18 cellular contexts compared by ENCODE assay signal in the genomic region with DNA sequence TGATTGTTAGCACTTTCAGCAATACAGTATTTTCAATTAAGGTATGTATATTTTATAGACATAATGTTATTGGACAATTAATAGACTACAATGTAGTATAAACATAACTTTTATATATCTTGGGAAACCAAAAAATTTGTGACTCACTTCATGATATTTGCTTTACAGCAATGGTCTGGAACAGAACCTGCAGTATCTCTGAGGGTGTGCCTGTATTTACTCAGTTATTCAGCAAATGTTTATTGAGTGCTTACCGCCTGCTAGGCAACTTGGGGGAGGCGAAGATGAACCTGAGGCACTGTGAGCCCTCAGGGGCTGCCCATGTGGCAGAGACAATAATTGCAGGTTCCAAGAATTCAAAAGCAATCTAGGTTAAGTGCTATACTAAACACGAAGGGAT.
DNase-seq lines count a peak whose midpoint lies in the region; ATAC-seq, FAIRE-seq and TF ChIP-seq lines count a peak whose summit lies in the region.
"Had no signal": no experiment of that assay in that cellular context is flagged by ENCODE, and none has a peak within 500 bp of the region (broad histone marks: within the 10 kb centered on the region; RNA-seq: fewer than 3 reads in every experiment).

No MANE protein-coding gene starts in this region.

- no peak for ATAC-seq in Right ventricle myocardium superior (ENCODE audit: poor library complexity)
- peak; percentile 52 for ATAC-seq in upper lobe of right lung
- ATAC-seq in GM21390 (IDR thresholded peaks at IDR 0.05; ENCODE audit: unreplicated experiment) = no peak
- ATAC-seq: SK-N-SH treated with all-trans-retinoic acid at 6 μM for 48 hours had no signal

- H3K4me1 Mint-ChIP-seq in activated naive CD4-positive, alpha-beta T cell treated with anti-CD3 and anti-CD28 coated beads, Interleukin-2, amount 10 ng/mL, durations not matched to agents 7 days and 5 days = no peaks in the 10 kb centered on the region

- H3K27me3 Mint-ChIP-seq in activated naive CD4-positive, alpha-beta T cell treated with anti-CD3 and anti-CD28 coated beads, Interleukin-2, amount 10 ng/mL, durations not matched to agents 7 days and 5 days = no peaks in the 10 kb centered on the region

- H3K27me3 ChIP-seq in left ventricle myocardium inferior (ENCODE audit: low read depth) (no peaks in the 10 kb centered on the region), iPS-20b (ENCODE audit: insufficient read depth, low read length) (no peaks in the 10 kb centered on the region), upper lobe of right lung (no peaks in the 10 kb centered on the region)
- H3K27me3 ChIP-seq: breast epithelium had no signal

- no peak overlapping the region for H3K27ac Mint-ChIP-seq in activated naive CD4-positive, alpha-beta T cell treated with anti-CD3 and anti-CD28 coated beads, Interleukin-2, amount 10 ng/mL, durations not matched to agents 7 days and 5 days

- peaks cover 8% of the 10 kb centered on the region for H3K9me3 ChIP-seq in left ventricle myocardium inferior (replicated peaks)
- peaks cover 4% of the 10 kb centered on the region; the same call in 1 of the 2 replicates for H3K9me3 ChIP-seq in iPS-20b (ENCODE audit: insufficient read depth, low read depth, low read length)
- no peaks in the 10 kb centered on the region for H3K9me3 ChIP-seq in upper lobe of right lung

- H3K27ac ChIP-seq in left ventricle myocardium inferior (replicated peaks) = no peak overlapping the region
- H3K27ac ChIP-seq in iPS-20b (ENCODE audit: low read length) = no peak overlapping the region
- peak overlapping the region; percentile 47 for H3K27ac ChIP-seq in upper lobe of right lung
- H3K27ac ChIP-seq: KMS-11 had no signal

- H3K36me3 Mint-ChIP-seq in activated naive CD4-positive, alpha-beta T cell treated with anti-CD3 and anti-CD28 coated beads, Interleukin-2, amount 10 ng/mL, durations not matched to agents 7 days and 5 days = no peaks in the 10 kb centered on the region

- peaks cover 22% of the 10 kb centered on the region for H3K9me3 Mint-ChIP-seq in activated naive CD4-positive, alpha-beta T cell treated with anti-CD3 and anti-CD28 coated beads, Interleukin-2, amount 10 ng/mL, durations not matched to agents 7 days and 5 days

- no peak for DNase-seq in left ventricle myocardium inferior
- DNase-seq in Right ventricle myocardium superior = no peak
- peak; percentile 29 for DNase-seq in RCC 7860 (ENCODE audit: low spot score)
- no peak for DNase-seq in upper lobe of right lung
- no peak for DNase-seq in activated naive CD4-positive, alpha-beta T cell treated with anti-CD3 and anti-CD28 coated beads, Interleukin-2, amount 10 ng/mL, durations not matched to agents 7 days and 5 days
- no peak for DNase-seq in T-helper 9 cell
- DNase-seq: ACHN; activated naive CD4-positive, alpha-beta T cell treated with Interleukin-2 at 50 U/mL for 16 hours; Calu3; GDM1; NCI-H1930; stimulated activated CD4-positive, alpha-beta T cell treated with anti-CD3 and anti-CD28 coated beads, Interleukin-2, amount 100 ng/mL, for 48 hours; stimulated activated CD8-positive, alpha-beta memory T cell treated with anti-CD3 and anti-CD28 coated beads, Interleukin-4, amount 100 ng/mL, for 48 hours had no signal

- no peak for TF ChIP-seq CTCF in left ventricle myocardium inferior (IDR thresholded peaks at IDR 0.05; ENCODE audit: borderline replicate concordance)
- no peak for TF ChIP-seq CTCF in upper lobe of right lung (IDR thresholded peaks at IDR 0.05)

- no peaks in the 10 kb centered on the region for H3K4me1 ChIP-seq in left ventricle myocardium inferior
- peaks cover 42% of the 10 kb centered on the region for H3K4me1 ChIP-seq in iPS-20b (ENCODE audit: insufficient read depth, low read length)
- no peaks in the 10 kb centered on the region for H3K4me1 ChIP-seq in upper lobe of right lung
- H3K4me1 ChIP-seq: breast epithelium had no signal

- H3K4me3 ChIP-seq in left ventricle myocardium inferior (peak overlapping the region; percentile 62), iPS-20b (ENCODE audit: low read length) (peak overlapping the region; percentile 27; the same call in 1 of the 2 replicates), upper lobe of right lung (peak overlapping the region; percentile 33)

- H3K36me3 ChIP-seq in left ventricle myocardium inferior (no peaks in the 10 kb centered on the region), iPS-20b (ENCODE audit: insufficient read depth, low read depth, low read length) (0 out of 2 replicates have a peak, but pooled peaks cover 15% of the 10 kb centered on the region), upper lobe of right lung (no peaks in the 10 kb centered on the region)
- H3K36me3 ChIP-seq: breast epithelium had no signal

- CTCF ChIA-PET in activated naive CD4-positive, alpha-beta T cell treated with anti-CD3 and anti-CD28 coated beads, Interleukin-2, amount 10 ng/mL, durations not matched to agents 7 days and 5 days (lab: Charles Lee) = no interaction called here

- FAIRE-seq in RCC 7860 (lab: Jason Lieb, UNC) = no peak

- intact Hi-C loops in left ventricle myocardium inferior (cut with micrococcal nuclease) (no loop called here), Right ventricle myocardium superior (cut with DNase I) (no loop called here), upper lobe of right lung (cut with DNase I) (no loop called here)

- H3K9ac ChIP-seq in iPS-20b (ENCODE audit: low read depth, low read length) = no peak overlapping the region
- H3K9ac ChIP-seq: KMS-11 had no signal

- no peak overlapping the region for H3K4me3 Mint-ChIP-seq in activated naive CD4-positive, alpha-beta T cell treated with anti-CD3 and anti-CD28 coated beads, Interleukin-2, amount 10 ng/mL, durations not matched to agents 7 days and 5 days
